9 cellular contexts compared by ENCODE assay signal in the genomic region with DNA sequence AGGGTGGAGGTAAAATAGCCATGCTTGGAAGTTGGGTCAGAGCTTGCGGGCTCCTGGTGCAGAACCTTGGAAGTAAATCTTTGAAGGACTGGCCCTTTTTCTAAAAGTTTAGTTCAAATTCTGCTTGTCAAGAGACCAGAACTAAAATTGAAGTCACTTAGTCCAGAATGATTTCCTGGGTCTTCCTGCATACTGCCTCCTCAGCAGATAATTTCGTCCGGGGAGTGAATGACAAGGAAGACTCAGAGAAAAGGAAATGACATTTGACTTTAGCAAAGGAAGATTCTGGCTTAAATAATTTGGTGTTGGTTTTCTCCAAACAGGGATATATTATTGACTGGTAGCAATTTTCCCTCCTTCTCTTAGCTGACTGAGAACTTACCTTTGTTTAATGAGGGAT. TPM values are rescaled to one million over a fixed set of nuclear protein-coding genes. Genes with fewer than 3 reads are reported as not detected.
DNase-seq lines count a peak whose midpoint lies in the region; ATAC-seq, FAIRE-seq and TF ChIP-seq lines count a peak whose summit lies in the region.
"Had no signal": no experiment of that assay in that cellular context is flagged by ENCODE, and none has a peak within 500 bp of the region (broad histone marks: within the 10 kb centered on the region; RNA-seq: fewer than 3 reads in every experiment).

No MANE protein-coding gene starts in this region.

- DNase-seq in AG09309 (ENCODE audit: low read depth) = no peak
- DNase-seq in Jurkat, Clone E6-1 (ENCODE audit: low read depth, low spot score) = no peak
- DNase-seq in central memory CD8-positive, alpha-beta T cell (ENCODE audit: low spot score in 2 of 2) = no peak
- no peak for DNase-seq in HTR-8/SVneo (ENCODE audit: insufficient read length, low spot score)
- DNase-seq in middle frontal gyrus (ENCODE audit: extremely low spot score, low spot score) = no peak
- no peak for DNase-seq in substantia nigra (lab: John Stamatoyannopoulos, UW)
- DNase-seq in stimulated activated CD8-positive, alpha-beta memory T cell treated with anti-CD3 and anti-CD28 coated beads, Interleukin-4, amount 100 ng/mL, for 48 hours = no peak
- DNase-seq: activated CD4-positive, alpha-beta T cell treated with anti-CD3 and anti-CD28 coated beads, Interleukin-2, amount 50 U/mL, for 48 hours had no signal

- peak overlapping the region; percentile 87 for H3K4me3 Mint-ChIP-seq in central memory CD8-positive, alpha-beta T cell

- no peak for FAIRE-seq in HTR-8/SVneo (lab: Jason Lieb, UNC)

- no peak for ATAC-seq in central memory CD8-positive, alpha-beta T cell (replicated peaks; ENCODE audit: extremely low read depth, poor library complexity, severe bottlenecking)

- H3K27me3 Mint-ChIP-seq in central memory CD8-positive, alpha-beta T cell = no peaks in the 10 kb centered on the region

- H3K36me3 Mint-ChIP-seq in central memory CD8-positive, alpha-beta T cell (ENCODE audit: insufficient read depth) = peaks cover 19% of the 10 kb centered on the region

- H3K4me1 ChIP-seq in muscle layer of duodenum (ENCODE audit: control insufficient read depth in 1 of 2, insufficient read depth in 2 of 2, low read length in 2 of 2) = peaks cover 17 to 38% of the 10 kb centered on the region in 2 donors

- H3K9me3 ChIP-seq in muscle layer of duodenum (ENCODE audit: control insufficient read depth in 1 of 2, low read length in 2 of 2) = no peaks in the 10 kb centered on the region

- H3K9me3 Mint-ChIP-seq in central memory CD8-positive, alpha-beta T cell = no peaks in the 10 kb centered on the region

- H3K4me3 ChIP-seq in AG09309 (ENCODE audit: control insufficient read depth, low read depth, low read length) (peak overlapping the region; percentile 85), muscle layer of duodenum (ENCODE audit: low read depth in 1 of 2, low read length in 2 of 2) (peak overlapping the region; percentile 94 to 98)
- H3K4me3 ChIP-seq in Jurkat, Clone E6-1 (ENCODE audit: low read length) = peak overlapping the region; percentile 97

- no peak for TF ChIP-seq CTCF in AG09309 (IDR thresholded peaks at IDR 0.05; ENCODE audit: control insufficient read depth, insufficient read depth, low read depth, low read length, missing control alignments)

- peak overlapping the region; percentile 98 for H3K27ac ChIP-seq in muscle layer of duodenum (ENCODE audit: low read length)
- H3K27ac ChIP-seq in substantia nigra (ENCODE audit: low read depth, low read length, poor library complexity, severe bottlenecking) = no peak overlapping the region

- no peaks in the 10 kb centered on the region for H3K27me3 ChIP-seq in muscle layer of duodenum (ENCODE audit: low read depth, low read length)

- H3K36me3 ChIP-seq in muscle layer of duodenum (ENCODE audit: control insufficient read depth in 1 of 2, insufficient read depth in 2 of 2, low read length in 2 of 2) = peaks cover 0 to 11% of the 10 kb centered on the region in 2 donors

- H3K27ac Mint-ChIP-seq in central memory CD8-positive, alpha-beta T cell (ENCODE audit: low read depth) = peak overlapping the region; percentile 96

- peaks cover 39% of the 10 kb centered on the region for H3K4me1 Mint-ChIP-seq in central memory CD8-positive, alpha-beta T cell

RNA-seq across cellular contexts. Expression of gene TM9SF4, which starts 1.2 kb away (rescaled TPM):
- 24.2 TPM for polyA plus RNA-seq in Jurkat, Clone E6-1 (2012; ENCODE audit: insufficient read depth, insufficient read length)

RNA-seq across cellular contexts. Expression of gene HCK, which starts 58.7 kb away (rescaled TPM):
- 8.9 TPM for polyA plus RNA-seq in Jurkat, Clone E6-1 (2012; ENCODE audit: insufficient read depth, insufficient read length)
